Comparison of ENCODE assay signal across 24 cellular contexts in the genomic region with DNA sequence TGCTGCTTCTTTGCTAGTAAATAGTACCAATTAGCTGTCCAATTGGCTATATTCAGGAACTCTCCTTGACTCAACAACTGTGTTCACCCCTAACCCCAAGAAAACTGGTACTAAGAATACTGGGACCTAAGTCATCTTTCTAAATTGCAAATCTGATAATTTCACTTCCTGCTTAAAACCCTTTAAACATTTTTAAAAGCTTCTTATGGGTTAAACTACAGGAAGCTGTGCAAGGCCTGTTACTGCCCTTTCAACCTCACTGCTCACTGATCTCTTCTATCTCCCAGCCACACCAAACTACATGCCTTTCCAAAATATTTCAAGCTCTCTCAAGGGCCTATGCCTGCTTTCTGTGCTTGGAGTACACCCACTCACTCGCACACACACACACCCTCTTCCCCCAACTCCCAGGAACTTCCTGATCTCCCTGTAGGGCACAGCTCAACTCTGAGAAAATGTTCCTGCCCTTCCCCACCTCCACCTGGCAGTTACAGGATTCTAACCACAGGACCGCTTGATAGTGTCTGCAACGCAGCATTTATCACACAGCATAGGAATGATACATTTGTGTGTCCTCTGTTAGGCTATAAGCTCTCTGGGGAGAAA. TPM values are rescaled to one million over a fixed set of nuclear protein-coding genes. Genes with fewer than 3 reads are reported as not detected.
DNase-seq lines count a peak whose midpoint lies in the region; ATAC-seq and TF ChIP-seq lines count a peak whose summit lies in the region.
"Had no signal": no experiment of that assay in that cellular context is flagged by ENCODE, and none has a peak within 500 bp of the region (broad histone marks: within the 10 kb centered on the region; RNA-seq: fewer than 3 reads in every experiment).

No MANE protein-coding gene starts in this region.

- peaks cover 31% of the 10 kb centered on the region for H3K79me2 ChIP-seq in osteoblast (ENCODE audit: insufficient read depth, low read length)

- H3K27me3 Mint-ChIP-seq in activated CD8-positive, alpha-beta T cell treated with anti-CD3 and anti-CD28 coated beads, Interleukin-2, amount 10 ng/mL, durations not matched to agents 7 days and 5 days (ENCODE audit: low read depth) = no peaks in the 10 kb centered on the region
- H3K27me3 Mint-ChIP-seq: activated B cell treated with CpG ODN at 0.5 μM for 24 hours had no signal

- H3K9me3 ChIP-seq in cardiac muscle cell (ENCODE audit: low read depth) = no peaks in the 10 kb centered on the region
- no peaks in the 10 kb centered on the region for H3K9me3 ChIP-seq in upper lobe of right lung
- no peaks in the 10 kb centered on the region for H3K9me3 ChIP-seq in osteoblast (ENCODE audit: low read depth, low read length)
- H3K9me3 ChIP-seq: prostate gland, spleen, uterus had no signal

- H3K4me2 ChIP-seq in osteoblast (ENCODE audit: insufficient read depth, low read length) = no peak overlapping the region

- H3K27me3 ChIP-seq in cardiac muscle cell (no peaks in the 10 kb centered on the region), upper lobe of right lung (no peaks in the 10 kb centered on the region), osteoblast (ENCODE audit: insufficient read depth, low read length) (no peaks in the 10 kb centered on the region)
- H3K27me3 ChIP-seq: foreskin keratinocyte, spleen, uterus had no signal

- intact Hi-C loops in left cardiac atrium (cut with DNase I) (no loop called here), upper lobe of right lung (cut with DNase I) (no loop called here)

- H3K4me1 Mint-ChIP-seq in activated CD8-positive, alpha-beta T cell treated with anti-CD3 and anti-CD28 coated beads, Interleukin-2, amount 10 ng/mL, durations not matched to agents 7 days and 5 days (ENCODE audit: low read depth) = peaks cover 36% of the 10 kb centered on the region

- H4K20me1 ChIP-seq in osteoblast (ENCODE audit: insufficient read depth, low read length) = peaks cover 37% of the 10 kb centered on the region

- DNase-seq in cardiac muscle cell (ENCODE audit: low read depth in 1 of 2, low spot score in 1 of 2) (no peak), left cardiac atrium (no peak), upper lobe of right lung (no peak), osteoblast (ENCODE audit: insufficient read length, low spot score, missing footprints) (no peak), SK-N-DZ (ENCODE audit: low spot score) (no peak)
- DNase-seq in activated CD8-positive, alpha-beta T cell treated with anti-CD3 and anti-CD28 coated beads, Interleukin-2, amount 10 ng/mL, durations not matched to agents 7 days and 5 days = no peak
- DNase-seq: activated B cell treated with CpG ODN at 0.5 μM for 24 hours; anterior cingulate cortex; foreskin keratinocyte; GF-D8; NCI-H1694 treated with DMSO at 0.1 percent for 48 hours; NCI-H510A treated with DMSO at 0.1 percent for 48 hours; spleen; stimulated activated naive CD4-positive, alpha-beta T cell treated with Interleukin-2 at 50 U/mL for 16 hours; uterus had no signal

- no peak overlapping the region for H3K4me3 ChIP-seq in cardiac muscle cell
- H3K4me3 ChIP-seq in upper lobe of right lung = no peak overlapping the region
- no peak overlapping the region for H3K4me3 ChIP-seq in osteoblast (ENCODE audit: insufficient read depth, low read length)
- H3K4me3 ChIP-seq: prostate gland, spleen, uterus had no signal

- H3K36me3 ChIP-seq in cardiac muscle cell = peaks cover 73% of the 10 kb centered on the region
- H3K36me3 ChIP-seq in upper lobe of right lung = peaks cover 81% of the 10 kb centered on the region
- peaks cover 78% of the 10 kb centered on the region for H3K36me3 ChIP-seq in osteoblast (ENCODE audit: insufficient read depth, low read length)

- H3K27ac ChIP-seq in cardiac muscle cell (peak overlapping the region; percentile 12), upper lobe of right lung (no peak overlapping the region), osteoblast (ENCODE audit: low read depth, low read length) (no peak overlapping the region)
- H3K27ac ChIP-seq: foreskin keratinocyte, prostate gland, spleen, uterus had no signal

- CTCF ChIA-PET in activated CD8-positive, alpha-beta T cell treated with anti-CD3 and anti-CD28 coated beads, Interleukin-2, amount 10 ng/mL, durations not matched to agents 7 days and 5 days (lab: Charles Lee) = interaction anchor here (1.0 to 1.2 kb wide), 2 partner anchors 9 to 14 kb away, joined by 3 read pairs; no protein-coding TSS in a partner anchor

- ATAC-seq in left cardiac atrium (no peak), HG03095 (IDR thresholded peaks at IDR 0.05; ENCODE audit: unreplicated experiment) (peak; percentile 63), upper lobe of right lung (peak; percentile 36), HG03460 (IDR thresholded peaks at IDR 0.05; ENCODE audit: unreplicated experiment) (no peak)
- ATAC-seq in activated CD8-positive, alpha-beta T cell treated with anti-CD3 and anti-CD28 coated beads, Interleukin-2, amount 10 ng/mL, durations not matched to agents 7 days and 5 days = no peak
- ATAC-seq: foreskin keratinocyte, Panc1, SK-N-SH treated with all-trans-retinoic acid at 6 μM for 48 hours had no signal

- peak overlapping the region; percentile 29 for H3K27ac Mint-ChIP-seq in activated CD8-positive, alpha-beta T cell treated with anti-CD3 and anti-CD28 coated beads, Interleukin-2, amount 10 ng/mL, durations not matched to agents 7 days and 5 days
- H3K27ac Mint-ChIP-seq: activated B cell treated with CpG ODN at 0.5 μM for 24 hours had no signal

- POLR2A ChIA-PET in activated CD8-positive, alpha-beta T cell treated with anti-CD3 and anti-CD28 coated beads, Interleukin-2, amount 10 ng/mL, durations not matched to agents 7 days and 5 days (lab: Charles Lee) = no interaction called here

- no peak overlapping the region for H3K4me3 Mint-ChIP-seq in activated CD8-positive, alpha-beta T cell treated with anti-CD3 and anti-CD28 coated beads, Interleukin-2, amount 10 ng/mL, durations not matched to agents 7 days and 5 days
- H3K4me3 Mint-ChIP-seq: activated B cell treated with CpG ODN at 0.5 μM for 24 hours had no signal

- H3K36me3 Mint-ChIP-seq in activated CD8-positive, alpha-beta T cell treated with anti-CD3 and anti-CD28 coated beads, Interleukin-2, amount 10 ng/mL, durations not matched to agents 7 days and 5 days (ENCODE audit: low read depth) = peaks cover 64% of the 10 kb centered on the region

- no peaks in the 10 kb centered on the region for H3K9me3 Mint-ChIP-seq in activated CD8-positive, alpha-beta T cell treated with anti-CD3 and anti-CD28 coated beads, Interleukin-2, amount 10 ng/mL, durations not matched to agents 7 days and 5 days (ENCODE audit: insufficient read depth)
- H3K9me3 Mint-ChIP-seq: activated B cell treated with CpG ODN at 0.5 μM for 24 hours had no signal

- no peak for TF ChIP-seq CTCF in cardiac muscle cell (IDR thresholded peaks at IDR 0.05; ENCODE audit: low read depth, low read length)
- no peak for TF ChIP-seq CTCF in upper lobe of right lung (IDR thresholded peaks at IDR 0.05)
- TF ChIP-seq CTCF in osteoblast (IDR thresholded peaks at IDR 0.05; ENCODE audit: extremely low read depth, low read depth, low read length) = no peak

- H3K4me1 ChIP-seq in cardiac muscle cell (ENCODE audit: low read depth) (peaks cover 9% of the 10 kb centered on the region), upper lobe of right lung (peaks cover 6% of the 10 kb centered on the region), osteoblast (ENCODE audit: insufficient read depth, low read length) (peaks cover 15% of the 10 kb centered on the region)
- H3K4me1 ChIP-seq: prostate gland, uterus had no signal

- H2AFZ ChIP-seq in osteoblast (ENCODE audit: low read length) = no peak overlapping the region

RNA-seq across cellular contexts. Expression of gene LMAN1, which starts 6.7 kb away (rescaled TPM):
- 65.5 and 68.1 TPM in 2 replicates for total RNA-seq in cardiac muscle cell
- 51.3 and 56.4 TPM in 2 replicates for polyA plus RNA-seq in cardiac muscle cell
- 10 to 100 TPM; 58.2 to 80.1 TPM for total RNA-seq in left cardiac atrium
- 10 to 100 TPM; 57.2 to 59.1 TPM for total RNA-seq in activated CD8-positive, alpha-beta T cell treated with anti-CD3 and anti-CD28 coated beads, Interleukin-2, amount 10 ng/mL, durations not matched to agents 7 days and 5 days
- total RNA-seq in upper lobe of right lung = 63.1 TPM
- total RNA-seq in osteoblast = 189 and 210 TPM in 2 replicates
- polyA plus RNA-seq in SK-N-DZ (2014; cell fraction: cytosol; rRNA removed) = 40.2 and 44.8 TPM in 2 replicates
- 41.9 and 75.3 TPM in 2 replicates for polyA plus RNA-seq in SK-N-DZ (2014; cell fraction: nucleus; rRNA removed)

RNA-seq across cellular contexts. Expression of gene CPLX4, which starts 33.9 kb away (rescaled TPM):
- not detected in 2 replicates for total RNA-seq in cardiac muscle cell
- polyA plus RNA-seq in cardiac muscle cell = not detected in 2 replicates
- not detected for total RNA-seq in left cardiac atrium
- not detected for total RNA-seq in activated CD8-positive, alpha-beta T cell treated with anti-CD3 and anti-CD28 coated beads, Interleukin-2, amount 10 ng/mL, durations not matched to agents 7 days and 5 days
- not detected for total RNA-seq in upper lobe of right lung
- total RNA-seq in osteoblast = not detected in 2 replicates
- not detected in 2 replicates for polyA plus RNA-seq in SK-N-DZ (2014; cell fraction: cytosol; rRNA removed)
- polyA plus RNA-seq in SK-N-DZ (2014; cell fraction: nucleus; rRNA removed) = not detected in 2 replicates
- total RNA-seq: activated B cell treated with CpG ODN at 0.5 μM for 24 hours, chondrocyte, endothelial cell of umbilical vein, foreskin keratinocyte, liver, myocyte, prostate gland, spleen, uterus had no signal
- polyA plus RNA-seq: endothelial cell of umbilical vein, foreskin keratinocyte, liver had no signal

Comparison
In these comparisons a context has a peak if more than half of its experiments do, and no peak if none do; other contexts are left out.
1. ATAC-seq: peak in HG03095 (single experiment) and upper lobe of right lung (single experiment); none in left cardiac atrium (0 of 2), activated CD8-positive, alpha-beta T cell treated with anti-CD3 and anti-CD28 coated beads, Interleukin-2, amount 10 ng/mL, durations not matched to agents 7 days and 5 days (single experiment) and HG03460 (single experiment).